ENCODE assay signal across 10 cellular contexts in genomic region chr15:52257734-52258062, GRCh38.
DNase-seq lines count a peak whose midpoint lies in the region; FAIRE-seq lines count a peak whose summit lies in the region.
"Had no signal": no experiment of that assay in that cellular context is flagged by ENCODE, and none has a peak within 500 bp of the region (broad histone marks: within the 10 kb centered on the region; RNA-seq: fewer than 3 reads in every experiment).

No MANE protein-coding gene starts in this region.

- peak overlapping the region; percentile 19 for H3K27ac ChIP-seq in subcutaneous abdominal adipose tissue (ENCODE audit: low read depth, low read length)

- H3K9ac ChIP-seq in subcutaneous abdominal adipose tissue (ENCODE audit: low read length in 5 of 5): no peak overlapping the region

- DNase-seq in NCI-H1092 (lab: John Stamatoyannopoulos, UW) (peak; percentile 31), NCI-H1092 treated with DMSO at 0.1 percent for 48 hours (lab: John Stamatoyannopoulos, UW) (no peak), RCC 7860 (ENCODE audit: low spot score) (peak; percentile 67), glomerular visceral epithelial cell (ENCODE audit: extremely low spot score) (peak; percentile 81), activated gamma-delta T cell (lab: John Stamatoyannopoulos, UW) (no peak), NCI-H510A (lab: John Stamatoyannopoulos, UW) (no peak), DMS53 (lab: John Stamatoyannopoulos, UW) (no peak)
- DNase-seq: aorta had no signal

- no peak overlapping the region for H3K4me3 ChIP-seq in subcutaneous abdominal adipose tissue (ENCODE audit: low read depth in 1 of 5, low read length in 5 of 5)

- H3K36me3 ChIP-seq in subcutaneous abdominal adipose tissue (ENCODE audit: control insufficient read depth in 5 of 5, insufficient read depth in 5 of 5, low read length in 5 of 5): peaks cover 0 to 19% (median 0%) of the 10 kb centered on the region in 5 donors

- FAIRE-seq in RCC 7860 (lab: Jason Lieb, UNC): no peak
- FAIRE-seq: A204.1 had no signal

- H3K9me3 ChIP-seq in subcutaneous abdominal adipose tissue (ENCODE audit: control insufficient read depth in 5 of 5, low read length in 5 of 5): no peaks in the 10 kb centered on the region

- H3K4me1 ChIP-seq in subcutaneous abdominal adipose tissue (ENCODE audit: control insufficient read depth in 5 of 5, insufficient read depth in 5 of 5, low read length in 5 of 5): peaks cover 12 to 34% (median 33%) of the 10 kb centered on the region in 5 donors

- H3K27me3 ChIP-seq in subcutaneous abdominal adipose tissue (ENCODE audit: control insufficient read depth in 5 of 5, insufficient read depth in 4 of 5, low read length in 5 of 5): no peaks in the 10 kb centered on the region

Comparison
In these comparisons a context has a peak if more than half of its experiments do, and no peak if none do; other contexts are left out.
1. DNase-seq: peak in NCI-H1092 (single experiment), RCC 7860 (single experiment) and glomerular visceral epithelial cell (single experiment); none in NCI-H1092 treated with DMSO at 0.1 percent for 48 hours (single experiment), activated gamma-delta T cell (single experiment), NCI-H510A (single experiment) and DMS53 (single experiment).